In the genomic region with DNA sequence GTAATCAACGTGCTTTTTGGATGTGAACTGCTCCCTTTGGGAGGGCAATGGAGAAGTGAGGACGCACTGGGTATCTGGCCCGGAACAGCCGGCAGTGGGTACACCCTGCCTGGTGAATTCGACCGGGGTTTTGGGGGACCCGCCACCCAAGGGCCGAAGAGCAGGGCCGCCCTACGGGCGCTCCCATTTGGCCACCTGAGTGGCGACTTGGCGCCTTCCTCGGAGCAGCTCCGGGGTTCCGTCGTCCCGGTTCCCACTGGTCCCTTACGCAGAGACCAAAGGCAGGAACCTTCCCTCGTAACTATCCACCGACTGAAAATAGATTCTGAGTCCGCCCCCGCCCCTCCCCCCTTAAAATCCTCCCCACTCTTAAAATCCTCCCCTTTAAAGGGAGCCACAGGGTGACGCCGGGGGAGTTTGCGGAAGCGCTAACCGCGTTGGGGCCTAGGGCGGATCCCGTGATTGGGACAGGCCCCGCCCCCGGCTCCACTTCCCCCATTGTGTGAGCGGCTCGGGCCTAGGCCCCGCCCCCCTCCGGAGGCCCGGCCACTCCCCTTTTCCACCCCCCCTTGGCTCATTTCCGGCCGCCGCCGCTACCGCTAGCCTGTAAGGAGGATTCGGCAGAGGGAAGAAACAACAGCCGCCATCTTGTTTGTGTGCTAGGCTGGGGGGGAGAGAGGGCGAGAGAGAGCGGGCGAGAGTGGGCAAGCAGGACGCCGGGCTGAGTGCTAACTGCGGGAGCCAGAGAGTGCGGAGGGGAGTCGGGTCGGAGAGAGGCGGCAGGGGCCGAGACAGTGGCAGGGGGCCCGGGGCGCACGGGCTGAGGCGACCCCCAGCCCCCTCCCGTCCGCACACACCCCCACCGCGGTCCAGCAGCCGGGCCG, we compare ENCODE assay signal across 8 cellular contexts. TPM values are rescaled to one million over a fixed set of nuclear protein-coding genes. Genes with fewer than 3 reads are reported as not detected.
DNase-seq lines count a peak whose midpoint lies in the region; ATAC-seq and TF ChIP-seq lines count a peak whose summit lies in the region.

No MANE protein-coding gene starts in this region.

- no peaks in the 10 kb centered on the region for H3K9me3 ChIP-seq in mononuclear cell (ENCODE audit: low read depth, low read length)

- no peaks in the 10 kb centered on the region for H3K9me3 Mint-ChIP-seq in IgD-negative memory B cell

- peak overlapping the region; percentile 95 to 99 (median 97) for H3K27ac Mint-ChIP-seq in IgD-negative memory B cell

- H3K27me3 ChIP-seq in mononuclear cell (ENCODE audit: insufficient read depth, low read length), result no peaks in the 10 kb centered on the region

- H3K4me3 Mint-ChIP-seq in IgD-negative memory B cell, result peak overlapping the region; percentile 90 to 98 (median 96)

- H3K4me3 ChIP-seq in epithelial cell of esophagus (ENCODE audit: low read length) (peak overlapping the region; percentile 78), mononuclear cell (ENCODE audit: low read length) (peak overlapping the region; percentile 96)

- H3K4me1 ChIP-seq in mononuclear cell (ENCODE audit: insufficient read depth, low read length), result peaks cover 36% of the 10 kb centered on the region

- no peaks in the 10 kb centered on the region for H3K27me3 Mint-ChIP-seq in IgD-negative memory B cell

- peak; percentile 89 for DNase-seq in DMS 273 treated with DMSO at 0.1 percent for 48 hours (lab: John Stamatoyannopoulos, UW)
- DNase-seq in OCI-M1 (lab: John Stamatoyannopoulos, UW), result peak; percentile 99
- peak; percentile 100 for DNase-seq in activated T-cell treated with anti-CD3 and anti-CD28 coated beads for 48 hours (ENCODE audit: low read depth)
- peak; percentile 99 for DNase-seq in epithelial cell of esophagus (ENCODE audit: low read depth)
- DNase-seq in stimulated activated CD8-positive, alpha-beta memory T cell treated with anti-CD3 and anti-CD28 coated beads, Interleukin-2, amount 100 ng/mL, for 48 hours (ENCODE audit: low read depth in 2 of 2), result peak; percentile 99 to 100

- H3K36me3 Mint-ChIP-seq in IgD-negative memory B cell, result no peaks in the 10 kb centered on the region

- TF ChIP-seq CTCF in epithelial cell of esophagus (IDR thresholded peaks at IDR 0.05; ENCODE audit: insufficient read depth, low read depth, low read length, missing control alignments), result no peak

- peaks cover 20 to 25% (median 22%) of the 10 kb centered on the region in 3 donors for H3K4me1 Mint-ChIP-seq in IgD-negative memory B cell

- peak; percentile 76 for ATAC-seq in GM21529 (IDR thresholded peaks at IDR 0.05; ENCODE audit: unreplicated experiment)

RNA-seq across cellular contexts. Expression of gene EP300, which starts 1.0 kb away (rescaled TPM):
- polyA plus RNA-seq in IgD-negative memory B cell, result 26.0 TPM
- total RNA-seq in mononuclear cell, result 202 TPM

Comparison
In these comparisons a context has a peak if more than half of its experiments do, and no peak if none do; other contexts are left out.
1. Peak in every context shown above with its lines: DNase-seq, ATAC-seq and H3K4me3 ChIP-seq.